1 cellular context compared by ENCODE assay signal in genomic region chr12:100199023-100199346, GRCh38.
TF ChIP-seq lines count a peak whose summit lies in the region.

No MANE protein-coding gene starts in this region.

TF ChIP-seq in IMR-90, 13 proteins besides CTCF, POLR2A, EP300 and RAD21 (continued from another document):
- TF ChIP-seq USF2 (IDR thresholded peaks at IDR 0.05; ENCODE audit: low read depth, low read length) (no peak), CHD1 (IDR thresholded peaks at IDR 0.05; ENCODE audit: low read depth, low read length) (no peak), RFX5 (IDR thresholded peaks at IDR 0.05; ENCODE audit: low read depth, low read length) (no peak), RCOR1 (IDR thresholded peaks at IDR 0.05; ENCODE audit: insufficient replicate concordance, low read length) (no peak), FOS (IDR thresholded peaks at IDR 0.05; ENCODE audit: low read depth, low read length) (no peak), MAZ (IDR thresholded peaks at IDR 0.05; ENCODE audit: borderline replicate concordance, low read depth, low read length) (no peak), BHLHE40 (IDR thresholded peaks at IDR 0.05; ENCODE audit: low read depth, low read length) (no peak), NFE2L2 (IDR thresholded peaks at IDR 0.05; ENCODE audit: low read depth, low read length) (no peak), ELK1 (IDR thresholded peaks at IDR 0.05; ENCODE audit: borderline replicate concordance, low read depth, low read length) (no peak), SMC3 (IDR thresholded peaks at IDR 0.05; ENCODE audit: low read depth, low read length) (no peak), CEBPB (IDR thresholded peaks at IDR 0.05; ENCODE audit: low read depth, low read length) (no peak), MXI1 (IDR thresholded peaks at IDR 0.05; ENCODE audit: borderline replicate concordance, low read depth, low read length) (no peak)
